ENCODE assay signal across 1 cellular context in genomic region chr20:2156666-2157624, GRCh38.
A peak's percentile ranks its signal among the peaks of the same experiment; 100 is the strongest.
TF ChIP-seq lines count a peak whose summit lies in the region.

No MANE protein-coding gene starts in this region.

TF ChIP-seq in HepG2, 621 proteins besides CTCF, POLR2A, EP300 and RAD21 (continued from another document and continues in another):
- TF ChIP-seq ZNF512 (CRISPR knock-in tag; IDR thresholded peaks at IDR 0.05) (no peak), ZMYM2 (CRISPR knock-in tag; IDR thresholded peaks at IDR 0.05) (peak; percentile 73), CAMTA2 (CRISPR knock-in tag; IDR thresholded peaks at IDR 0.05; ENCODE audit: borderline replicate concordance) (no peak), ZNF580 (CRISPR knock-in tag; IDR thresholded peaks at IDR 0.05; ENCODE audit: borderline replicate concordance, low read depth) (no peak), ZNF558 (CRISPR knock-in tag; IDR thresholded peaks at IDR 0.05; ENCODE audit: borderline replicate concordance) (no peak), ZNF124 (CRISPR knock-in tag; IDR thresholded peaks at IDR 0.05) (peak; percentile 47; the same call in 1 of the 2 replicates), MLX (CRISPR knock-in tag; IDR thresholded peaks at IDR 0.05) (peak; percentile 69; the same call in 1 of the 2 replicates), TRAFD1 (CRISPR knock-in tag; IDR thresholded peaks at IDR 0.05; ENCODE audit: borderline replicate concordance) (no peak), PTBP1 (IDR thresholded peaks at IDR 0.05; ENCODE audit: low read depth, low read length, poor library complexity, severe bottlenecking) (no peak), TFE3 (CRISPR knock-in tag; IDR thresholded peaks at IDR 0.05) (no peak), FOXC1 (CRISPR knock-in tag; IDR thresholded peaks at IDR 0.05; ENCODE audit: borderline replicate concordance) (no peak; the same call in 1 of the 2 replicates), SOX13 (IDR thresholded peaks at IDR 0.05) (no peak), SOX13 (CRISPR knock-in tag; conservative IDR thresholded peaks at IDR 0.05 in 1 of 2, IDR thresholded peaks at IDR 0.05 in 1 of 2) (peak in 1 of 2 experiments; percentile 65; a peak in 2 of 4 replicates), AHR (CRISPR knock-in tag; IDR thresholded peaks at IDR 0.05) (no peak), ZBTB46 (CRISPR knock-in tag; IDR thresholded peaks at IDR 0.05; ENCODE audit: borderline replicate concordance) (no peak), CENPBD1 (CRISPR knock-in tag; IDR thresholded peaks at IDR 0.05; ENCODE audit: borderline replicate concordance, low read depth) (no peak), ZNF414 (CRISPR knock-in tag; IDR thresholded peaks at IDR 0.05) (no peak), PRPF4 (IDR thresholded peaks at IDR 0.05; ENCODE audit: low read depth, low read length, poor library complexity, severe bottlenecking) (no peak), HNRNPUL1 (IDR thresholded peaks at IDR 0.05; ENCODE audit: low read depth, low read length) (no peak), GPN1 (CRISPR knock-in tag; IDR thresholded peaks at IDR 0.05; ENCODE audit: borderline replicate concordance) (no peak), ZNF816 (CRISPR knock-in tag; IDR thresholded peaks at IDR 0.05; ENCODE audit: borderline replicate concordance) (no peak), ZNF678 (CRISPR knock-in tag; IDR thresholded peaks at IDR 0.05) (no peak), SNAPC4 (CRISPR knock-in tag; IDR thresholded peaks at IDR 0.05) (no peak), SMAD1 (CRISPR knock-in tag; IDR thresholded peaks at IDR 0.05; ENCODE audit: borderline replicate concordance, low read depth) (no peak), FOXP1 (IDR thresholded peaks at IDR 0.05) (no peak), FOXP1 (CRISPR knock-in tag; IDR thresholded peaks at IDR 0.05) (peak; percentile 50; the same call in 1 of the 2 replicates), ZNF841 (CRISPR knock-in tag; IDR thresholded peaks at IDR 0.05; ENCODE audit: borderline replicate concordance) (no peak), ZMYM3 (CRISPR knock-in tag; IDR thresholded peaks at IDR 0.05) (peak; percentile 98), CEBPB (IDR thresholded peaks at IDR 0.05; ENCODE audit: borderline replicate concordance, low read depth, low read length) (no peak), MIER2 (CRISPR knock-in tag; IDR thresholded peaks at IDR 0.05) (no peak), ZNF761 (CRISPR knock-in tag; conservative IDR thresholded peaks at IDR 0.05) (no peak), KLF6 (CRISPR knock-in tag; IDR thresholded peaks at IDR 0.05) (no peak), CBX5 (CRISPR knock-in tag; IDR thresholded peaks at IDR 0.05; ENCODE audit: borderline replicate concordance) (no peak), RARG (CRISPR knock-in tag; IDR thresholded peaks at IDR 0.05; ENCODE audit: low read depth) (no peak), POGK (CRISPR knock-in tag; conservative IDR thresholded peaks at IDR 0.05) (no peak), SAP130 (CRISPR knock-in tag; IDR thresholded peaks at IDR 0.05; ENCODE audit: low read depth) (peak; percentile 45; the same call in 1 of the 2 replicates), BCLAF1 (IDR thresholded peaks at IDR 0.05) (no peak), MBD4 (IDR thresholded peaks at IDR 0.05; ENCODE audit: borderline replicate concordance, low read length) (no peak), ERF (CRISPR knock-in tag; IDR thresholded peaks at IDR 0.05) (0 out of 2 replicates have a peak, but pooled peaks have one; percentile 16)
